ENCODE assay signal across 8 cellular contexts in the genomic region with DNA sequence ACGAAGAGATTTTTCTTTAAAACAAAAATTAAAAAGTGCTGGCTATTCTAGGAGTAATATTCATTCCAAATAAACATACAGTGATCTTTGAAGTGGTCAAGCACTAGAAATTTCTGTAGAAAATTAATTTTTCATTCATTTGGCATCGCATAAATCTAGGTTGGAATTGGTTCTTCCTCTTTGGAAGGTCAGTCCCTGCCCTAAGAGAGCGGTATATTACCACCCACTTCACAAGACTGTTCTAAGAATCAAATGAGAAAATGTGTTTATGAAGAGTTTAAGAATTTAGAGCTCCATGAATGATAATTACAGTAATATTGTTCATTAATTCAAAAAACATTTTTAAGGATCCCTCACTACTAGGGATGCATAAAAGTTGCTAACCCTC.
DNase-seq lines count a peak whose midpoint lies in the region; ATAC-seq and TF ChIP-seq lines count a peak whose summit lies in the region.

No MANE protein-coding gene starts in this region.

- H3K27me3 ChIP-seq in RWPE2 (ENCODE audit: insufficient read depth, poor library complexity, severe bottlenecking) = no peaks in the 10 kb centered on the region

- peaks cover 26% of the 10 kb centered on the region for H3K36me3 ChIP-seq in RWPE2 (ENCODE audit: low read depth)

- DNase-seq in GM12865 (ENCODE audit: low read depth) (no peak), RWPE2 (ENCODE audit: low spot score) (no peak), fibroblast of pulmonary artery (ENCODE audit: low read depth) (no peak), retinal pigment epithelial cell (ENCODE audit: low read depth) (no peak), activated gamma-delta T cell (lab: John Stamatoyannopoulos, UW) (no peak)
- no peak for DNase-seq in activated CD4-positive, alpha-beta T cell treated with anti-CD3 and anti-CD28 coated beads, Interleukin-2, amount 50 U/mL, for 4 hours

- no peaks in the 10 kb centered on the region for H3K9me3 ChIP-seq in RWPE2 (ENCODE audit: severe bottlenecking)

- ATAC-seq in RWPE2 (ENCODE audit: low read depth) (peak; percentile 15; the same call in 2 of the 3 replicates), HG02852 (IDR thresholded peaks at IDR 0.05; ENCODE audit: unreplicated experiment) (no peak), GM21367 (IDR thresholded peaks at IDR 0.05; ENCODE audit: unreplicated experiment) (no peak)

- peak overlapping the region; percentile 51 for H3K27ac ChIP-seq in RWPE2 (ENCODE audit: poor library complexity, severe bottlenecking)

- H3K4me3 ChIP-seq in GM12865 (ENCODE audit: low read depth, low read length) = peak overlapping the region; percentile 99
- H3K4me3 ChIP-seq in RWPE2 (ENCODE audit: severe bottlenecking) = peak overlapping the region; percentile 74
- peak overlapping the region; percentile 74 for H3K4me3 ChIP-seq in fibroblast of pulmonary artery (replicated peaks; ENCODE audit: low read depth, low read length)
- peak overlapping the region; percentile 87 for H3K4me3 ChIP-seq in retinal pigment epithelial cell (ENCODE audit: low read length)

- TF ChIP-seq CTCF in GM12865 (IDR thresholded peaks at IDR 0.05; ENCODE audit: insufficient read depth, low read depth, low read length, missing control alignments) (no peak), RWPE2 (IDR thresholded peaks at IDR 0.05; ENCODE audit: poor library complexity, severe bottlenecking) (no peak), fibroblast of pulmonary artery (IDR thresholded peaks at IDR 0.05; ENCODE audit: low read length, missing control alignments) (no peak), retinal pigment epithelial cell (conservative IDR thresholded peaks at IDR 0.05; ENCODE audit: low read depth, low read length) (no peak)

- peaks cover 8% of the 10 kb centered on the region for H3K4me1 ChIP-seq in RWPE2 (ENCODE audit: insufficient read depth, poor library complexity, severe bottlenecking)
